In genomic region chr15:42591238-42591936, GRCh38 we compare ENCODE assay signal across 8 cellular contexts. TPM values are rescaled to one million over a fixed set of nuclear protein-coding genes. Genes with fewer than 3 reads are reported as not detected.
DNase-seq lines count a peak whose midpoint lies in the region; ATAC-seq and TF ChIP-seq lines count a peak whose summit lies in the region.

No MANE protein-coding gene starts in this region.

- H3K9me3 ChIP-seq in left ventricle myocardium inferior (replicated peaks): no peaks in the 10 kb centered on the region
- H3K9me3 ChIP-seq in uterus: no peaks in the 10 kb centered on the region

- TF ChIP-seq CTCF in 22Rv1 (IDR thresholded peaks at IDR 0.05) (peak; percentile 51), GM20000 (IDR thresholded peaks at IDR 0.05; ENCODE audit: extremely low read depth, missing control alignments) (peak; percentile 10), left ventricle myocardium inferior (IDR thresholded peaks at IDR 0.05; ENCODE audit: borderline replicate concordance) (peak; percentile 46), uterus (IDR thresholded peaks at IDR 0.05) (peak in 2 of 4 experiments; percentile 7 to 15)

- H3K36me3 ChIP-seq in left ventricle myocardium inferior (peaks cover 1% of the 10 kb centered on the region), uterus (no peaks in the 10 kb centered on the region)

- H3K27ac ChIP-seq in 22Rv1 (no peak overlapping the region), left ventricle myocardium inferior (replicated peaks) (peak overlapping the region; percentile 81), uterus (no peak overlapping the region)

- no peak for TF ChIP-seq POLR2A in uterus (IDR thresholded peaks at IDR 0.05)

- intact Hi-C loops in left ventricle myocardium inferior (cut with micrococcal nuclease) (no loop called here), uterus (cut with DNase I; ENCODE audit: low total_unique reads) (no loop called here)

- DNase-seq in GM20000 (ENCODE audit: low spot score): no peak
- peak; percentile 30 for DNase-seq in SKM-1 treated with dmso at 0.1 percent for 144 hours (lab: John Stamatoyannopoulos, UW; ENCODE audit: unreplicated experiment)
- no peak for DNase-seq in left ventricle myocardium inferior
- DNase-seq in stimulated activated CD4-positive, alpha-beta T cell treated with anti-CD3 and anti-CD28 coated beads, Interleukin-15, amount 100 ng/mL, for 24 hours: no peak
- no peak for DNase-seq in uterus

- no peak overlapping the region for H3K4me3 ChIP-seq in left ventricle myocardium inferior
- no peak overlapping the region for H3K4me3 ChIP-seq in uterus

- H3K27me3 ChIP-seq in left ventricle myocardium inferior (ENCODE audit: low read depth) (no peaks in the 10 kb centered on the region), uterus (no peaks in the 10 kb centered on the region)

- peaks cover 71% of the 10 kb centered on the region for H3K4me1 ChIP-seq in left ventricle myocardium inferior
- peaks cover 0 to 5% of the 10 kb centered on the region in 2 donors for H3K4me1 ChIP-seq in uterus

- no peak for ATAC-seq in HG03354 (IDR thresholded peaks at IDR 0.05; ENCODE audit: poor library complexity, severe bottlenecking, unreplicated experiment)
- ATAC-seq in HG03460 (IDR thresholded peaks at IDR 0.05; ENCODE audit: unreplicated experiment): no peak

RNA-seq across cellular contexts. Expression of gene STARD9, which starts 16.0 kb away (rescaled TPM):
- 4.9 TPM for total RNA-seq in left ventricle myocardium inferior
- 10 to 100 TPM; 22.8 to 67.2 (median 25.2) TPM for total RNA-seq in uterus

RNA-seq across cellular contexts. Expression of gene HAUS2, which starts 42.7 kb away (rescaled TPM):
- total RNA-seq in left ventricle myocardium inferior (9.9 TPM), uterus (10 to 100 TPM in 2 of 4 donors, 1 to 10 TPM in 2; 3.5 to 28.1 (median 14.6) TPM)

RNA-seq across cellular contexts. Expression of gene LRRC57, which starts 42.8 kb away (rescaled TPM):
- total RNA-seq in left ventricle myocardium inferior: 15.0 TPM
- total RNA-seq in uterus: 10 to 100 TPM in 3 of 4 donors, 1 to 10 TPM in 1; 8.7 to 27.1 (median 21.9) TPM
